ENCODE assay signal across 1 cellular context in genomic region chr7:47634273-47634672, GRCh38.
TF ChIP-seq lines count a peak whose summit lies in the region.

No MANE protein-coding gene starts in this region.

TF ChIP-seq in SK-N-SH, 30 proteins besides CTCF, POLR2A, EP300 and RAD21 (continued from another document):
- 0 out of 2 replicates have a peak, but pooled peaks have one; percentile 27 for TF ChIP-seq POLR2AphosphoS5 (IDR thresholded peaks at IDR 0.05; ENCODE audit: low read depth, low read length)
- no peak for TF ChIP-seq ZBTB33 (IDR thresholded peaks at IDR 0.05; ENCODE audit: borderline replicate concordance, low read depth)
- TF ChIP-seq JUND (IDR thresholded peaks at IDR 0.05) = no peak
TF ChIP-seq in SK-N-SH: peak in this region for 4.
